7 cellular contexts compared by ENCODE assay signal in the genomic region with DNA sequence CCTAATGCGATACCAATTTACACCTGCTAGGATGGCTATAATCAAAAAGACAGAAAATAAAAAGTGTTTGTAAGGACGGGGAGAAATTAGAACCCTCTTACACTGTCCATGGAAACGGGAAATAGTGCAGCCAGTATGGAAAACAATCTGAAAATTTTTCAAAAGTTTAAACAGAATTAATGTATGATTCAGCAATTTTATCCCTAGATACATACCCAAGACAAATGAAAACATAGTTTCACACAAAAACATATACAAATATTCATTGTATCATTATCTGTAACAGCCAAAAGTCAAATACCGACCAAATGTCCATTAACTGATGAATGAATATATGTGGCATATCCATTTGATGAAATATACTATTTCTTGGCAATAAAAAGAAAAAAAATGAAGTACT.
"Had no signal": no experiment of that assay in that cellular context is flagged by ENCODE, and none has a peak within 500 bp of the region (broad histone marks: within the 10 kb centered on the region; RNA-seq: fewer than 3 reads in every experiment).

No MANE protein-coding gene starts in this region.

- FAIRE-seq: G401.6, GM12878, GM12891, GM18507, GM19239 had no signal

- H3K4me3 ChIP-seq: GM12878 had no signal

- DNase-seq: GDM1, GF-D8 had no signal

- ATAC-seq: GM12878 had no signal
